ENCODE assay signal across 1 cellular context in genomic region chr16:117381-118365, GRCh38.
TF ChIP-seq lines count a peak whose summit lies in the region.

No MANE protein-coding gene starts in this region.

TF ChIP-seq in GM23338, 12 proteins besides CTCF, POLR2A, EP300 and RAD21 (continued from another document):
- TF ChIP-seq POLR2AphosphoS5 (IDR thresholded peaks at IDR 0.05; ENCODE audit: low read depth) = no peak
- TF ChIP-seq NANOG (IDR thresholded peaks at IDR 0.05; ENCODE audit: borderline replicate concordance) = no peak
- TF ChIP-seq ZNF331 (CRISPR knock-in tag; IDR thresholded peaks at IDR 0.05; ENCODE audit: low read depth) = no peak
- no peak for TF ChIP-seq CREB1 (CRISPR knock-in tag; IDR thresholded peaks at IDR 0.05; ENCODE audit: low read depth)
- no peak for TF ChIP-seq JUNB (IDR thresholded peaks at IDR 0.05; ENCODE audit: unreplicated experiment)
- TF ChIP-seq ZNF114 (CRISPR knock-in tag; IDR thresholded peaks at IDR 0.05) = no peak
- TF ChIP-seq REST (IDR thresholded peaks at IDR 0.05; ENCODE audit: unreplicated experiment) = no peak
- TF ChIP-seq EZH2phosphoT487 (IDR thresholded peaks at IDR 0.05; ENCODE audit: unreplicated experiment) = no peak
- TF ChIP-seq STAT1 (IDR thresholded peaks at IDR 0.05; ENCODE audit: unreplicated experiment) = no peak
- TF ChIP-seq EZH2 (IDR thresholded peaks at IDR 0.05; ENCODE audit: low read depth, unreplicated experiment) = no peak
